9 cellular contexts compared by ENCODE assay signal in genomic region chr11:46537851-46538295, GRCh38. TPM values are rescaled to one million over a fixed set of nuclear protein-coding genes. Genes with fewer than 3 reads are reported as not detected.
A peak's percentile ranks its signal among the peaks of the same experiment; 100 is the strongest.
DNase-seq lines count a peak whose midpoint lies in the region; ATAC-seq, FAIRE-seq and TF ChIP-seq lines count a peak whose summit lies in the region.
"Had no signal": no experiment of that assay in that cellular context is flagged by ENCODE, and none has a peak within 500 bp of the region (broad histone marks: within the 10 kb centered on the region; RNA-seq: fewer than 3 reads in every experiment).

No MANE protein-coding gene starts in this region.

- H3K4me3 ChIP-seq in SJSA1 (no peak overlapping the region), pancreas (no peak overlapping the region)
- H3K4me3 ChIP-seq: skin epidermis had no signal

- no peaks in the 10 kb centered on the region for H3K9me3 Mint-ChIP-seq in activated naive CD4-positive, alpha-beta T cell treated with anti-CD3 and anti-CD28 coated beads for 36 hours

- H3K4me1 Mint-ChIP-seq in activated naive CD4-positive, alpha-beta T cell treated with anti-CD3 and anti-CD28 coated beads for 36 hours (ENCODE audit: low read depth): peaks cover 21% of the 10 kb centered on the region

- CTCF ChIA-PET in activated naive CD4-positive, alpha-beta T cell treated with anti-CD3 and anti-CD28 coated beads for 36 hours (lab: Charles Lee): interaction anchor here (0.5 to 2.7 kb wide), 10 partner anchors 9 to 1318 kb away, joined by 3 to 16 read pairs (median 5); partner anchors contain the start of genes ATG13 and HARBI1

- WGBS in pancreas, 2 donors: 54 to 58% methylated on average over 3 of the region's 3 CpGs

- DNase-seq in NCI-H1048 (lab: John Stamatoyannopoulos, UW) (peak; percentile 46), SJSA1 (ENCODE audit: low read depth in 1 of 2, low spot score in 2 of 2) (peak; percentile 46 to 69), globus pallidus (ENCODE audit: low spot score) (peak; percentile 48), pancreas (peak in 4 of 6 donors; percentile 38 to 63 (median 49))
- peak; percentile 79 for DNase-seq in activated naive CD4-positive, alpha-beta T cell treated with anti-CD3 and anti-CD28 coated beads for 36 hours

- no peak overlapping the region for H3K27ac Mint-ChIP-seq in activated naive CD4-positive, alpha-beta T cell treated with anti-CD3 and anti-CD28 coated beads for 36 hours

- no peak for TF ChIP-seq POLR2A in GM18505 (IDR thresholded peaks at IDR 0.05; ENCODE audit: borderline replicate concordance, extremely low read depth, insufficient read depth, insufficient read length)

- no peak overlapping the region for H3K4me3 Mint-ChIP-seq in activated naive CD4-positive, alpha-beta T cell treated with anti-CD3 and anti-CD28 coated beads for 36 hours

- no peaks in the 10 kb centered on the region for H3K9me3 ChIP-seq in SJSA1 (replicated peaks)
- H3K9me3 ChIP-seq in pancreas: no peaks in the 10 kb centered on the region

- TF ChIP-seq CTCF in pancreas (IDR thresholded peaks at IDR 0.05): peak; percentile 54 to 76 (median 64)

- H3K27ac ChIP-seq in SJSA1: no peak overlapping the region
- H3K27ac ChIP-seq in pancreas: no peak overlapping the region
- H3K27ac ChIP-seq: skin epidermis had no signal

- intact Hi-C loops in activated naive CD4-positive, alpha-beta T cell treated with anti-CD3 and anti-CD28 coated beads for 36 hours (cut with micrococcal nuclease): loop anchor here (1.0 to 5.0 kb wide), 3 partner anchors 79 to 171 kb away; partner anchors contain the start of genes ATG13 and HARBI1
- intact Hi-C loops in pancreas (cut with DNase I): no loop called here

- peaks cover 27% of the 10 kb centered on the region for H3K36me3 ChIP-seq in SJSA1
- peaks cover 0 to 3% (median 0%) of the 10 kb centered on the region in 3 donors for H3K36me3 ChIP-seq in pancreas

- peak; percentile 51 for ATAC-seq in GM18861 (IDR thresholded peaks at IDR 0.05; ENCODE audit: unreplicated experiment)
- peak; percentile 42 to 81 (median 74) for ATAC-seq in pancreas
- no peak for ATAC-seq in GM18505 (IDR thresholded peaks at IDR 0.05; ENCODE audit: unreplicated experiment)

- H3K4me1 ChIP-seq in SJSA1 (replicated peaks) (no peaks in the 10 kb centered on the region), pancreas (peaks cover 0 to 12% (median 4%) of the 10 kb centered on the region in 3 donors)

- no peaks in the 10 kb centered on the region for H3K27me3 Mint-ChIP-seq in activated naive CD4-positive, alpha-beta T cell treated with anti-CD3 and anti-CD28 coated beads for 36 hours (ENCODE audit: low read depth)

- H3K27me3 ChIP-seq in SJSA1 (replicated peaks) (no peaks in the 10 kb centered on the region), pancreas (no peaks in the 10 kb centered on the region)

- FAIRE-seq in A204.1 (lab: Jason Lieb, UNC) (peak; percentile 39), pancreas (lab: Jason Lieb, UNC) (no peak)

- H3K36me3 Mint-ChIP-seq in activated naive CD4-positive, alpha-beta T cell treated with anti-CD3 and anti-CD28 coated beads for 36 hours (ENCODE audit: low read depth): peaks cover 9% of the 10 kb centered on the region

RNA-seq across cellular contexts. Expression of gene AMBRA1, which starts 56.0 kb away (rescaled TPM):
- total RNA-seq in SJSA1 (2014; rRNA removed; shearing (Covaris generic)): 15.2 and 16.4 TPM in 2 replicates
- total RNA-seq in activated naive CD4-positive, alpha-beta T cell treated with anti-CD3 and anti-CD28 coated beads for 36 hours: 10 to 100 TPM; 19.0 to 23.1 TPM
- 10 to 100 TPM; 10.2 to 18.7 (median 12.4) TPM for total RNA-seq in pancreas
- polyA plus RNA-seq in pancreas: 1 to 10 TPM; 6.8 to 8.2 TPM
